In genomic region chr20:33703498-33704137, GRCh38 we compare ENCODE assay signal across 23 cellular contexts. TPM values are rescaled to one million over a fixed set of nuclear protein-coding genes. Genes with fewer than 3 reads are reported as not detected.
DNase-seq lines count a peak whose midpoint lies in the region; ATAC-seq, FAIRE-seq and TF ChIP-seq lines count a peak whose summit lies in the region.
"Had no signal": no experiment of that assay in that cellular context is flagged by ENCODE, and none has a peak within 500 bp of the region (broad histone marks: within the 10 kb centered on the region; RNA-seq: fewer than 3 reads in every experiment).

No MANE protein-coding gene starts in this region.

- H3K27ac ChIP-seq in HepG2 (ENCODE audit: extremely low read length, insufficient read depth, low read length) (no peak overlapping the region), dorsolateral prefrontal cortex (peak overlapping the region in 19 of 59 donors; percentile 4 to 61 (median 37))
- H3K27ac ChIP-seq: A549, C4-2B, KMS-11 had no signal

- TF ChIP-seq POLR2A in HepG2 (IDR thresholded peaks at IDR 0.05; ENCODE audit: insufficient read depth in 1 of 2, low read depth in 2 of 2, low read length in 2 of 2) = no peak

- WGBS in HepG2 (ENCODE audit: low lambda C conversion rate) = 79% methylated on average over 8 of the region's 8 CpGs

- TF ChIP-seq RAD21 in HepG2 (CRISPR knock-in tag; IDR thresholded peaks at IDR 0.05) = no peak

- H3K36me3 ChIP-seq in HepG2 (replicated peaks in 1 of 2; ENCODE audit: control insufficient read depth in 1 of 2, insufficient read depth in 2 of 2, low read length in 2 of 2) = no peaks in the 10 kb centered on the region

- H3K4me3 ChIP-seq in HepG2 (replicated peaks in 1 of 3; ENCODE audit: insufficient read depth in 1 of 3, low read depth in 2 of 3, low read length in 3 of 3) (no peak overlapping the region), dorsolateral prefrontal cortex (no peak overlapping the region)
- H3K4me3 ChIP-seq: A549 had no signal

- intact Hi-C loops in left ventricle myocardium superior (cut with micrococcal nuclease) = no loop called here
- intact Hi-C loops in cardiac septum (cut with DNase I) = no loop called here
- intact Hi-C loops in HepG2 (cut with micrococcal nuclease; ENCODE audit: unreplicated experiment) = loop anchor here (2.0 kb wide), 1 partner anchor 17 kb away; the partner anchor contains the start of gene E2F1
- intact Hi-C loops in dorsolateral prefrontal cortex (cut with DNase I) = no loop called here

- no peak for TF ChIP-seq EP300 in HepG2 (IDR thresholded peaks at IDR 0.05; ENCODE audit: low read depth in 2 of 2, low read length in 2 of 2)
- no peak for TF ChIP-seq EP300 in HepG2 (CRISPR knock-in tag; IDR thresholded peaks at IDR 0.05; ENCODE audit: borderline replicate concordance)

- no peak overlapping the region for H2AFZ ChIP-seq in HepG2 (ENCODE audit: low read length)

- H3K4me1 ChIP-seq in HepG2 (ENCODE audit: insufficient read depth, low read length) = peaks cover 47% of the 10 kb centered on the region
- H3K4me1 ChIP-seq: Caco-2 had no signal

- TF ChIP-seq CTCF in HepG2 (CRISPR knock-in tag; IDR thresholded peaks at IDR 0.05) (no peak), dorsolateral prefrontal cortex (IDR thresholded peaks at IDR 0.05 in 54 of 56, conservative IDR thresholded peaks at IDR 0.05 in 2 of 56; ENCODE audit: low read depth in 1 of 56, partially characterized antibody in 56 of 56) (no peak)

- H3K4me3 Mint-ChIP-seq in T-helper 17 cell = no peak overlapping the region
- H3K4me3 Mint-ChIP-seq: CD8-positive, alpha-beta T cell; IgD-negative memory B cell had no signal

- H3K27me3 Mint-ChIP-seq in T-helper 17 cell = no peaks in the 10 kb centered on the region
- H3K27me3 Mint-ChIP-seq: IgD-negative memory B cell had no signal

- no peak for FAIRE-seq in HepG2 (lab: Jason Lieb, UNC)
- FAIRE-seq: A549, GM12891 had no signal

- H3K9me3 ChIP-seq in T-helper 17 cell (ENCODE audit: control insufficient read depth, low read length, poor library complexity, severe bottlenecking) (no peaks in the 10 kb centered on the region), HepG2 (ENCODE audit: low read length) (no peaks in the 10 kb centered on the region)
- H3K9me3 ChIP-seq: A549 had no signal

- no peaks in the 10 kb centered on the region for H3K36me3 Mint-ChIP-seq in T-helper 17 cell (ENCODE audit: low read depth)

- peaks cover 3% of the 10 kb centered on the region for H3K4me1 Mint-ChIP-seq in T-helper 17 cell
- H3K4me1 Mint-ChIP-seq: IgD-negative memory B cell had no signal

- H3K79me2 ChIP-seq in HepG2 (ENCODE audit: insufficient read depth, low read length) = no peaks in the 10 kb centered on the region

- POLR2A ChIA-PET in HepG2 (lab: Yijun Ruan, JAX) = interaction anchor here (1.5 kb wide), 1 partner anchor 10 kb away, joined by 6 read pairs; no protein-coding TSS in a partner anchor

- H3K27me3 ChIP-seq in HepG2 (ENCODE audit: control insufficient read depth in 1 of 2, insufficient read depth in 2 of 2, low read length in 2 of 2) (no peaks in the 10 kb centered on the region), dorsolateral prefrontal cortex (no peaks in the 10 kb centered on the region)

- no peak overlapping the region for H3K9ac ChIP-seq in HepG2 (ENCODE audit: insufficient read depth, low read depth, low read length)
- H3K9ac ChIP-seq: KMS-11 had no signal

- peak overlapping the region; percentile 21 for H3K27ac Mint-ChIP-seq in T-helper 17 cell
- H3K27ac Mint-ChIP-seq: CD8-positive, alpha-beta T cell; IgD-negative memory B cell had no signal

- in situ Hi-C loops in HepG2 (cut with HindIII; ENCODE audit: extremely low pct_ligation_motif_present, low pct_unique_long_range_greater_than_20kb) = no loop called here

- H4K20me1 ChIP-seq in HepG2 (ENCODE audit: insufficient read depth, low read length) = no peaks in the 10 kb centered on the region

- no TSS peak for BruUV-seq in HepG2 (replicated peaks; lab: Mats Ljungman, UMichigan)

- ATAC-seq in left ventricle myocardium superior = peak; percentile 19
- ATAC-seq in T-helper 17 cell = no peak
- no peak for ATAC-seq in HepG2
- ATAC-seq in HG03565 (IDR thresholded peaks at IDR 0.05; ENCODE audit: unreplicated experiment) = no peak
- ATAC-seq in GM21825 (IDR thresholded peaks at IDR 0.05; ENCODE audit: unreplicated experiment) = no peak
- ATAC-seq: CD8-positive, alpha-beta T cell; PC-3 had no signal

- DNase-seq in left ventricle myocardium superior = no peak
- no peak for DNase-seq in cardiac septum (ENCODE audit: low spot score)
- no peak for DNase-seq in T-helper 17 cell
- DNase-seq in HepG2 (ENCODE audit: low spot score) = no peak
- DNase-seq in dorsolateral prefrontal cortex = no peak
- DNase-seq: AML-193; Caco-2; CD8-positive, alpha-beta T cell; GF-D8; NCI-H1048; NCI-H1417; NCI-H526; NK-92 treated with Interleukin-12 subunit alpha and Interleukin-12 subunit beta, amount 100 ng/mL, for 24 hours; PC-3; SHP77 treated with DMSO at 0.1 percent for 48 hours had no signal

- no peak overlapping the region for H3K4me2 ChIP-seq in HepG2 (ENCODE audit: low read depth, low read length)
- H3K4me2 ChIP-seq: A549, KMS-11 had no signal

- CTCF ChIA-PET in HepG2 (lab: Yijun Ruan, JAX; ENCODE audit: low intra/inter-chr PET ratio, low total read pairs) = no interaction called here

RNA-seq across cellular contexts. Expression of gene PXMP4, which starts 16.5 kb away (rescaled TPM):
- total RNA-seq in left ventricle myocardium superior (13.5 TPM), cardiac septum (8.9 TPM), T-helper 17 cell (1 to 10 TPM; 3.7 to 4.0 TPM), HepG2 (2016; rRNA removed; fragmentation: Illumina TruSeq; extraction: Trizol) (not detected in 2 replicates), dorsolateral prefrontal cortex (10 to 100 TPM in 110 of 120 experiments, 1 to 10 TPM in 10; 7.0 to 18.9 (median 12.7) TPM)
- total RNA-seq in HepG2 (2016; cell fraction: cytosol; rRNA removed; fragmentation: Illumina TruSeq; extraction: Trizol; ENCODE audit: low read depth) = not detected in 2 replicates
- total RNA-seq in HepG2 (2016; cell fraction: insoluble cytoplasmic fraction; rRNA removed; fragmentation: Illumina TruSeq; extraction: Trizol) = not detected in 2 replicates
- total RNA-seq in HepG2 (2016; cell fraction: membrane; rRNA removed; fragmentation: Illumina TruSeq; extraction: Trizol) = not detected in 2 replicates
- not detected in 2 replicates for total RNA-seq in HepG2 (2016; cell fraction: nucleus; rRNA removed; fragmentation: Illumina TruSeq; extraction: Trizol)
- not detected in 2 replicates for polyA plus RNA-seq in HepG2 (2011; rRNA removed)
- 0.01 TPM in 1 of 2 replicates, not detected in the other for polyA plus RNA-seq in HepG2 (2011; cell fraction: cytosol; rRNA removed)
- not detected in 2 replicates for polyA plus RNA-seq in HepG2 (2011; cell fraction: nucleus; rRNA removed)
- polyA plus RNA-seq in HepG2 (2012) = 0.07 TPM in 1 of 2 replicates, not detected in the other
- polyA plus RNA-seq in HepG2 (2016; cell fraction: cytosol; fragmentation: Illumina TruSeq; extraction: Trizol; ENCODE audit: low read depth) = not detected in 2 replicates
- not detected in 2 replicates for polyA plus RNA-seq in HepG2 (2016; cell fraction: insoluble cytoplasmic fraction; fragmentation: Illumina TruSeq; extraction: Trizol; ENCODE audit: low read depth)
- not detected in 2 replicates for polyA plus RNA-seq in HepG2 (2016; cell fraction: membrane; fragmentation: Illumina TruSeq; extraction: Trizol; ENCODE audit: low read depth)
- not detected in 2 replicates for polyA plus RNA-seq in HepG2 (2016; cell fraction: nucleus; fragmentation: Illumina TruSeq; extraction: Trizol; ENCODE audit: insufficient read depth, low read depth)
- polyA minus RNA-seq in HepG2 (2011; rRNA and poly(A)+ RNA removed; ENCODE audit: low replicate concordance) = 0.20 and 11.4 TPM in 2 replicates
- not detected in 2 replicates for polyA minus RNA-seq in HepG2 (2011; cell fraction: cytosol; rRNA and poly(A)+ RNA removed)
- not detected in 2 replicates for polyA minus RNA-seq in HepG2 (2011; cell fraction: nucleus; rRNA and poly(A)+ RNA removed)
- total RNA-seq: PC-3 had no signal

RNA-seq across cellular contexts. Expression of gene E2F1, which starts 17.4 kb away (rescaled TPM):
- 1.8 TPM for total RNA-seq in left ventricle myocardium superior
- 2.3 TPM for total RNA-seq in cardiac septum
- 10 to 100 TPM in 1 of 2 donors, 1 to 10 TPM in 1; 2.6 to 11.5 TPM for total RNA-seq in T-helper 17 cell
- total RNA-seq in HepG2 (2016; rRNA removed; fragmentation: Illumina TruSeq; extraction: Trizol) = 25.3 and 39.4 TPM in 2 replicates
- 23.5 and 26.5 TPM in 2 replicates for total RNA-seq in HepG2 (2016; cell fraction: cytosol; rRNA removed; fragmentation: Illumina TruSeq; extraction: Trizol; ENCODE audit: low read depth)
- total RNA-seq in HepG2 (2016; cell fraction: insoluble cytoplasmic fraction; rRNA removed; fragmentation: Illumina TruSeq; extraction: Trizol) = 22.9 and 41.6 TPM in 2 replicates
- total RNA-seq in HepG2 (2016; cell fraction: membrane; rRNA removed; fragmentation: Illumina TruSeq; extraction: Trizol) = 49.7 and 51.9 TPM in 2 replicates
- total RNA-seq in HepG2 (2016; cell fraction: nucleus; rRNA removed; fragmentation: Illumina TruSeq; extraction: Trizol) = 29.5 and 34.7 TPM in 2 replicates
- 22.5 and 25.5 TPM in 2 replicates for polyA plus RNA-seq in HepG2 (2011; rRNA removed)
- polyA plus RNA-seq in HepG2 (2011; cell fraction: cytosol; rRNA removed) = 14.5 and 25.4 TPM in 2 replicates
- 50.7 and 66.4 TPM in 2 replicates for polyA plus RNA-seq in HepG2 (2011; cell fraction: nucleus; rRNA removed)
- polyA plus RNA-seq in HepG2 (2012) = 14.4 and 23.5 TPM in 2 replicates
- polyA plus RNA-seq in HepG2 (2016; cell fraction: cytosol; fragmentation: Illumina TruSeq; extraction: Trizol; ENCODE audit: low read depth) = 39.6 and 41.6 TPM in 2 replicates
- 32.3 and 37.3 TPM in 2 replicates for polyA plus RNA-seq in HepG2 (2016; cell fraction: insoluble cytoplasmic fraction; fragmentation: Illumina TruSeq; extraction: Trizol; ENCODE audit: low read depth)
- polyA plus RNA-seq in HepG2 (2016; cell fraction: membrane; fragmentation: Illumina TruSeq; extraction: Trizol; ENCODE audit: low read depth) = 56.5 and 59.4 TPM in 2 replicates
- polyA plus RNA-seq in HepG2 (2016; cell fraction: nucleus; fragmentation: Illumina TruSeq; extraction: Trizol; ENCODE audit: insufficient read depth, low read depth) = 97.6 and 106 TPM in 2 replicates
- 35.0 and 64.5 TPM in 2 replicates for polyA minus RNA-seq in HepG2 (2011; rRNA and poly(A)+ RNA removed; ENCODE audit: low replicate concordance)
- 7.4 and 10.7 TPM in 2 replicates for polyA minus RNA-seq in HepG2 (2011; cell fraction: cytosol; rRNA and poly(A)+ RNA removed)
- 8.0 and 10.6 TPM in 2 replicates for polyA minus RNA-seq in HepG2 (2011; cell fraction: nucleus; rRNA and poly(A)+ RNA removed)
- total RNA-seq in dorsolateral prefrontal cortex = 10 to 100 TPM in 17 of 120 experiments, 1 to 10 TPM in 103; 5.2 to 12.7 (median 8.2) TPM

RNA-seq across cellular contexts. Expression of gene ZNF341, which starts 28.2 kb away (rescaled TPM):
- total RNA-seq in left ventricle myocardium superior = 2.4 TPM
- total RNA-seq in cardiac septum = 1.3 TPM
- 1 to 10 TPM; 4.0 to 4.2 TPM for total RNA-seq in T-helper 17 cell
- total RNA-seq in HepG2 (2016; rRNA removed; fragmentation: Illumina TruSeq; extraction: Trizol) = 0.97 and 1.1 TPM in 2 replicates
- 0.26 and 0.40 TPM in 2 replicates for total RNA-seq in HepG2 (2016; cell fraction: cytosol; rRNA removed; fragmentation: Illumina TruSeq; extraction: Trizol; ENCODE audit: low read depth)
- total RNA-seq in HepG2 (2016; cell fraction: insoluble cytoplasmic fraction; rRNA removed; fragmentation: Illumina TruSeq; extraction: Trizol) = 0.85 and 1.00 TPM in 2 replicates
- 0.43 and 0.59 TPM in 2 replicates for total RNA-seq in HepG2 (2016; cell fraction: membrane; rRNA removed; fragmentation: Illumina TruSeq; extraction: Trizol)
- total RNA-seq in HepG2 (2016; cell fraction: nucleus; rRNA removed; fragmentation: Illumina TruSeq; extraction: Trizol) = 1.3 and 1.4 TPM in 2 replicates
- polyA plus RNA-seq in HepG2 (2011; rRNA removed) = 2.2 TPM in 2 replicates
- polyA plus RNA-seq in HepG2 (2011; cell fraction: cytosol; rRNA removed) = 0.87 and 0.94 TPM in 2 replicates
- polyA plus RNA-seq in HepG2 (2011; cell fraction: nucleus; rRNA removed) = 5.0 and 6.3 TPM in 2 replicates
- polyA plus RNA-seq in HepG2 (2012) = 0.99 and 1.6 TPM in 2 replicates
- polyA plus RNA-seq in HepG2 (2016; cell fraction: cytosol; fragmentation: Illumina TruSeq; extraction: Trizol; ENCODE audit: low read depth) = 0.21 and 0.25 TPM in 2 replicates
- 1.0 and 1.3 TPM in 2 replicates for polyA plus RNA-seq in HepG2 (2016; cell fraction: insoluble cytoplasmic fraction; fragmentation: Illumina TruSeq; extraction: Trizol; ENCODE audit: low read depth)
- 0.33 and 0.47 TPM in 2 replicates for polyA plus RNA-seq in HepG2 (2016; cell fraction: membrane; fragmentation: Illumina TruSeq; extraction: Trizol; ENCODE audit: low read depth)
- 4.5 and 5.6 TPM in 2 replicates for polyA plus RNA-seq in HepG2 (2016; cell fraction: nucleus; fragmentation: Illumina TruSeq; extraction: Trizol; ENCODE audit: insufficient read depth, low read depth)
- 3.5 and 6.0 TPM in 2 replicates for polyA minus RNA-seq in HepG2 (2011; rRNA and poly(A)+ RNA removed; ENCODE audit: low replicate concordance)
- polyA minus RNA-seq in HepG2 (2011; cell fraction: cytosol; rRNA and poly(A)+ RNA removed) = 0.88 and 1.3 TPM in 2 replicates
- polyA minus RNA-seq in HepG2 (2011; cell fraction: nucleus; rRNA and poly(A)+ RNA removed) = 2.2 and 2.3 TPM in 2 replicates
- 10 to 100 TPM in 10 of 120 experiments, 1 to 10 TPM in 110; 4.5 to 12.8 (median 7.9) TPM for total RNA-seq in dorsolateral prefrontal cortex

RNA-seq across cellular contexts. Expression of gene NECAB3, which starts 29.4 kb away (rescaled TPM):
- total RNA-seq in left ventricle myocardium superior = 71.8 TPM
- total RNA-seq in cardiac septum = 77.0 TPM
- 10 to 100 TPM; 10.2 to 12.2 TPM for total RNA-seq in T-helper 17 cell
- 26.4 and 61.5 TPM in 2 replicates for total RNA-seq in HepG2 (2016; rRNA removed; fragmentation: Illumina TruSeq; extraction: Trizol)
- total RNA-seq in HepG2 (2016; cell fraction: cytosol; rRNA removed; fragmentation: Illumina TruSeq; extraction: Trizol; ENCODE audit: low read depth) = 43.9 and 46.0 TPM in 2 replicates
- total RNA-seq in HepG2 (2016; cell fraction: insoluble cytoplasmic fraction; rRNA removed; fragmentation: Illumina TruSeq; extraction: Trizol) = 23.2 and 62.1 TPM in 2 replicates
- 62.7 and 67.8 TPM in 2 replicates for total RNA-seq in HepG2 (2016; cell fraction: membrane; rRNA removed; fragmentation: Illumina TruSeq; extraction: Trizol)
- 71.4 and 86.1 TPM in 2 replicates for total RNA-seq in HepG2 (2016; cell fraction: nucleus; rRNA removed; fragmentation: Illumina TruSeq; extraction: Trizol)
- 65.5 and 81.8 TPM in 2 replicates for polyA plus RNA-seq in HepG2 (2011; rRNA removed)
- polyA plus RNA-seq in HepG2 (2011; cell fraction: cytosol; rRNA removed) = 30.3 and 70.4 TPM in 2 replicates
- 585 and 688 TPM in 2 replicates for polyA plus RNA-seq in HepG2 (2011; cell fraction: nucleus; rRNA removed)
- polyA plus RNA-seq in HepG2 (2012) = 32.0 and 41.2 TPM in 2 replicates
- polyA plus RNA-seq in HepG2 (2016; cell fraction: cytosol; fragmentation: Illumina TruSeq; extraction: Trizol; ENCODE audit: low read depth) = 18.6 and 21.1 TPM in 2 replicates
- polyA plus RNA-seq in HepG2 (2016; cell fraction: insoluble cytoplasmic fraction; fragmentation: Illumina TruSeq; extraction: Trizol; ENCODE audit: low read depth) = 21.8 and 29.6 TPM in 2 replicates
- 29.2 TPM in 2 replicates for polyA plus RNA-seq in HepG2 (2016; cell fraction: membrane; fragmentation: Illumina TruSeq; extraction: Trizol; ENCODE audit: low read depth)
- 161 and 163 TPM in 2 replicates for polyA plus RNA-seq in HepG2 (2016; cell fraction: nucleus; fragmentation: Illumina TruSeq; extraction: Trizol; ENCODE audit: insufficient read depth, low read depth)
- 148 and 154 TPM in 2 replicates for polyA minus RNA-seq in HepG2 (2011; rRNA and poly(A)+ RNA removed; ENCODE audit: low replicate concordance)
- 27.1 and 33.2 TPM in 2 replicates for polyA minus RNA-seq in HepG2 (2011; cell fraction: cytosol; rRNA and poly(A)+ RNA removed)
- 103 and 112 TPM in 2 replicates for polyA minus RNA-seq in HepG2 (2011; cell fraction: nucleus; rRNA and poly(A)+ RNA removed)
- total RNA-seq in dorsolateral prefrontal cortex = 100 to 1,000 TPM in 2 of 120 experiments, 10 to 100 TPM in 118; 40.0 to 107 (median 69.5) TPM

RNA-seq across cellular contexts. Expression of gene ACTL10, which starts 36.9 kb away (rescaled TPM):
- total RNA-seq in left ventricle myocardium superior = 0.40 TPM
- total RNA-seq in cardiac septum = 0.46 TPM
- total RNA-seq in T-helper 17 cell = 1 to 10 TPM in 1 of 2 donors, under 1 TPM in 1; 0.89 to 1.2 TPM
- total RNA-seq in HepG2 (2016; rRNA removed; fragmentation: Illumina TruSeq; extraction: Trizol) = not detected in 2 replicates
- total RNA-seq in HepG2 (2016; cell fraction: cytosol; rRNA removed; fragmentation: Illumina TruSeq; extraction: Trizol; ENCODE audit: low read depth) = not detected in 2 replicates
- not detected in 2 replicates for total RNA-seq in HepG2 (2016; cell fraction: insoluble cytoplasmic fraction; rRNA removed; fragmentation: Illumina TruSeq; extraction: Trizol)
- total RNA-seq in HepG2 (2016; cell fraction: membrane; rRNA removed; fragmentation: Illumina TruSeq; extraction: Trizol) = not detected in 2 replicates
- total RNA-seq in HepG2 (2016; cell fraction: nucleus; rRNA removed; fragmentation: Illumina TruSeq; extraction: Trizol) = not detected in 2 replicates
- polyA plus RNA-seq in HepG2 (2011; rRNA removed) = not detected in 2 replicates
- polyA plus RNA-seq in HepG2 (2011; cell fraction: cytosol; rRNA removed) = not detected in 2 replicates
- not detected in 2 replicates for polyA plus RNA-seq in HepG2 (2011; cell fraction: nucleus; rRNA removed)
- polyA plus RNA-seq in HepG2 (2012) = 0.11 and 0.12 TPM in 2 replicates
- not detected in 2 replicates for polyA plus RNA-seq in HepG2 (2016; cell fraction: cytosol; fragmentation: Illumina TruSeq; extraction: Trizol; ENCODE audit: low read depth)
- not detected in 2 replicates for polyA plus RNA-seq in HepG2 (2016; cell fraction: insoluble cytoplasmic fraction; fragmentation: Illumina TruSeq; extraction: Trizol; ENCODE audit: low read depth)
- polyA plus RNA-seq in HepG2 (2016; cell fraction: membrane; fragmentation: Illumina TruSeq; extraction: Trizol; ENCODE audit: low read depth) = not detected in 2 replicates
- not detected in 2 replicates for polyA plus RNA-seq in HepG2 (2016; cell fraction: nucleus; fragmentation: Illumina TruSeq; extraction: Trizol; ENCODE audit: insufficient read depth, low read depth)
- 0.12 and 3.5 TPM in 2 replicates for polyA minus RNA-seq in HepG2 (2011; rRNA and poly(A)+ RNA removed; ENCODE audit: low replicate concordance)
- not detected in 2 replicates for polyA minus RNA-seq in HepG2 (2011; cell fraction: cytosol; rRNA and poly(A)+ RNA removed)
- polyA minus RNA-seq in HepG2 (2011; cell fraction: nucleus; rRNA and poly(A)+ RNA removed) = not detected in 2 replicates
- 1 to 10 TPM in 1 of 120 experiments, under 1 TPM in 82, not detected in 37; 0.20 to 1.3 (median 0.39) TPM for total RNA-seq in dorsolateral prefrontal cortex
- total RNA-seq: H4 had no signal
- polyA plus RNA-seq: A549 had no signal
